In the genomic region with DNA sequence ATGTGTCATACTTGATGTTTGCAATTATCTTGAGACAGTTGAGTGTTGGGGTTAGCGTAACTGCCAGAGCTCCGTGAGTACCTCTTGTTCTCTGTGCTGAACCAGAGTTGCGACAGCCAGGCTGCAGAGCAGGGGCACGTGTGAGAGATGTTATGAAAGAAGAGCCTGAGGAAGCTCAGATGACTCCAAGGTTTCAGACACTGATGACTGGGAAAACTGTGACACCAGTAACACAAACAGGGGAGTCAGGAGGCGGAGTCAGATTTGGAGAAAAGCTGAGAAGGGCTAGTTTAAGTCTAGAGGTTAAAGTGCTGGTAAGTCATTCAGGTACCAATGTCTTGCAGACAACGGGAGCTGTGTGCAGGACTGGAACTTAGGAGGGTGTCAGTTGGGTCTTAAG, we compare ENCODE assay signal across 11 cellular contexts. TPM values are rescaled to one million over a fixed set of nuclear protein-coding genes. Genes with fewer than 3 reads are reported as not detected.
DNase-seq lines count a peak whose midpoint lies in the region; ATAC-seq and TF ChIP-seq lines count a peak whose summit lies in the region.
"Had no signal": no experiment of that assay in that cellular context is flagged by ENCODE, and none has a peak within 500 bp of the region (broad histone marks: within the 10 kb centered on the region; RNA-seq: fewer than 3 reads in every experiment).

No MANE protein-coding gene starts in this region.

- CTCF ChIA-PET in CD8-positive, alpha-beta T cell (lab: Charles Lee): no interaction called here

- intact Hi-C loops in CD8-positive, alpha-beta T cell (cut with DNase I, micrococcal nuclease): no loop called here

- H3K4me1 Mint-ChIP-seq in CD8-positive, alpha-beta T cell (ENCODE audit: low read depth): no peaks in the 10 kb centered on the region

- H3K27me3 ChIP-seq in CD8-positive, alpha-beta T cell (ENCODE audit: insufficient read depth, low read length): no peaks in the 10 kb centered on the region

- peaks cover 34% of the 10 kb centered on the region for H3K36me3 Mint-ChIP-seq in CD8-positive, alpha-beta T cell

- POLR2A ChIA-PET in CD8-positive, alpha-beta T cell (lab: Charles Lee): no interaction called here

- H3K27ac Mint-ChIP-seq in CD8-positive, alpha-beta T cell: no peak overlapping the region
- H3K27ac Mint-ChIP-seq: stimulated activated naive CD8-positive, alpha-beta T cell treated with anti-CD3 and anti-CD28 coated beads, Interleukin-15, Interleukin-2, amounts not matched to agents 100 ng/mL and 50 ng/mL, for 24 hours had no signal

- H3K27me3 Mint-ChIP-seq in CD8-positive, alpha-beta T cell (ENCODE audit: low read depth): no peaks in the 10 kb centered on the region
- H3K27me3 Mint-ChIP-seq: stimulated activated naive CD8-positive, alpha-beta T cell treated with anti-CD3 and anti-CD28 coated beads, Interleukin-15, Interleukin-2, amounts not matched to agents 100 ng/mL and 50 ng/mL, for 24 hours had no signal

- no peaks in the 10 kb centered on the region for H3K9me3 ChIP-seq in CD8-positive, alpha-beta T cell (ENCODE audit: low read length)

- DNase-seq in Ammon's horn (ENCODE audit: low spot score) (peak; percentile 60), SIG-M5 (lab: John Stamatoyannopoulos, UW) (peak; percentile 62), foreskin fibroblast (peak; percentile 80 to 86), omental fat pad (ENCODE audit: low spot score) (peak; percentile 32), H4 (ENCODE audit: low spot score) (no peak)
- DNase-seq in CD8-positive, alpha-beta T cell: no peak
- DNase-seq: DMS 273 treated with DMSO at 0.1 percent for 48 hours, PC-3 had no signal

- no peaks in the 10 kb centered on the region for H3K9me3 Mint-ChIP-seq in CD8-positive, alpha-beta T cell
- H3K9me3 Mint-ChIP-seq: stimulated activated naive CD8-positive, alpha-beta T cell treated with anti-CD3 and anti-CD28 coated beads, Interleukin-15, Interleukin-2, amounts not matched to agents 100 ng/mL and 50 ng/mL, for 24 hours had no signal

- H3K4me1 ChIP-seq in CD8-positive, alpha-beta T cell (ENCODE audit: insufficient read depth, low read length): no peaks in the 10 kb centered on the region

- H3K4me3 Mint-ChIP-seq in CD8-positive, alpha-beta T cell: no peak overlapping the region
- H3K4me3 Mint-ChIP-seq: stimulated activated naive CD8-positive, alpha-beta T cell treated with anti-CD3 and anti-CD28 coated beads, Interleukin-15, Interleukin-2, amounts not matched to agents 100 ng/mL and 50 ng/mL, for 24 hours had no signal

- H3K4me3 ChIP-seq in foreskin fibroblast (ENCODE audit: low read depth in 1 of 2, low read length in 2 of 2): no peak overlapping the region
- no peak overlapping the region for H3K4me3 ChIP-seq in CD8-positive, alpha-beta T cell (ENCODE audit: low read depth, low read length)

- H3K27ac ChIP-seq in CD8-positive, alpha-beta T cell (ENCODE audit: low read depth, low read length): no peak overlapping the region

- no peak for TF ChIP-seq CTCF in foreskin fibroblast (IDR thresholded peaks at IDR 0.05; ENCODE audit: low read depth, low read length)
- no peak for TF ChIP-seq CTCF in omental fat pad (IDR thresholded peaks at IDR 0.05)
- TF ChIP-seq CTCF in CD8-positive, alpha-beta T cell (IDR thresholded peaks at IDR 0.05): no peak

- peak; percentile 64 for ATAC-seq in omental fat pad (ENCODE audit: low FRiP score)
- ATAC-seq in CD8-positive, alpha-beta T cell: no peak
- ATAC-seq in HG02973 (IDR thresholded peaks at IDR 0.05; ENCODE audit: unreplicated experiment): no peak
- ATAC-seq in HG03571 (IDR thresholded peaks at IDR 0.05; ENCODE audit: unreplicated experiment): no peak
- ATAC-seq: PC-3 had no signal

- no peaks in the 10 kb centered on the region for H3K36me3 ChIP-seq in CD8-positive, alpha-beta T cell (ENCODE audit: insufficient read depth, low read length)

RNA-seq across cellular contexts. Expression of gene BLM, which starts 45.0 kb away (rescaled TPM):
- 10 to 100 TPM in 1 of 4 donors, 1 to 10 TPM in 3; 1.7 to 13.2 (median 4.2) TPM for total RNA-seq in omental fat pad
- total RNA-seq in H4 (2014; rRNA removed; shearing (Covaris generic)): 11.0 and 12.1 TPM in 2 replicates
- total RNA-seq in CD8-positive, alpha-beta T cell: 1 to 10 TPM; 2.5 to 2.6 TPM

Comparison
In these comparisons a context has a peak if more than half of its experiments do, and no peak if none do; other contexts are left out.
1. DNase-seq: peak in Ammon's horn (single experiment), SIG-M5 (single experiment), foreskin fibroblast (2 of 2) and omental fat pad (single experiment); none in H4 (single experiment) and CD8-positive, alpha-beta T cell (0 of 7).